1 cellular context compared by ENCODE assay signal in the genomic region with DNA sequence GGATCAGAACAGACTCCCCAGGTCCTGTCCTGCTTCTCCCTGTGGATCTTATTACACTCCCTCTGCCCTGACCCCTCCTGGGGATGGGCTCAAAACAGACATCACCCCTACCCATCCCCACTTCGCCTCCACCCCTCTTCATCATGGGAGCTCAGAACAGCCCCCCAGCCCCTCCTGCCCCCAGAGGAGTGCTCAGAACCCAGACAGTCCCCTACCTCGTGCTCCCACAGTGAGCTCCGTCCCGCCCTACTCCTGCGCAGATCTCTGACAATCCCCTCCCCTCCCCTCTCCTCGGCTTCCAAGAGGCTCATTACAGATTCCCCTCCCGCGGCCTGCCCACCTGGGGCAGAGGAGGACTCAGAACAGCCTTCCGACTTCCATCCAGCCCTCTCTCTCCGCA.
TF ChIP-seq lines count a peak whose summit lies in the region.

No MANE protein-coding gene starts in this region.

TF ChIP-seq in SK-N-SH treated with all-trans-retinoic acid at 6 μM for 48 hours, 23 proteins besides CTCF, POLR2A, EP300 and RAD21:
- TF ChIP-seq CREB5 (CRISPR knock-in tag; IDR thresholded peaks at IDR 0.05; ENCODE audit: low read depth) (no peak), RARB (CRISPR knock-in tag; IDR thresholded peaks at IDR 0.05) (no peak), PPARA (CRISPR knock-in tag; IDR thresholded peaks at IDR 0.05; ENCODE audit: borderline replicate concordance) (no peak), ESRRG (CRISPR knock-in tag; IDR thresholded peaks at IDR 0.05) (no peak)
TF ChIP-seq in SK-N-SH treated with all-trans-retinoic acid at 6 μM for 48 hours: peak in this region for 0.
